Comparison of ENCODE assay signal across 8 cellular contexts in the genomic region with DNA sequence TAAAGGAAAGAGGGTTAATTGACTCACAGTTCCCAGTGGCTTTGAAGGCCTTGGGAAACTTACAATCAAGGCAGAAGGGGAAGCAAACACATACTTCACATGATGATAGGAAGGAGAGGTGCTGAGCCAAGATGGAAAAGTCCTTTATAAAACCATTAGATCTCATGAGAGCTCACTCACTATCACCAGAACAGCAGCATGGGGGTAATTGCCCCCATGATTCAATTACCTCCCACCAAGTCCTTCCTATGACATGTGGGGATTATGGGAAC.
"Had no signal": no experiment of that assay in that cellular context is flagged by ENCODE, and none has a peak within 500 bp of the region (broad histone marks: within the 10 kb centered on the region; RNA-seq: fewer than 3 reads in every experiment).

No MANE protein-coding gene starts in this region.

- H3K4me2 ChIP-seq: GM23338 had no signal

- H3K27ac Mint-ChIP-seq: GM23338, H9 had no signal

- FAIRE-seq: H1, H54, HTR-8/SVneo, K562 had no signal

- DNase-seq: H9, HCEC 1CT, IMR-90 had no signal

- H3K4me3 Mint-ChIP-seq: GM23338, H9 had no signal

- H3K4me3 ChIP-seq: GM23338, K562 had no signal

- H3K9me3 Mint-ChIP-seq: GM23338, H9 had no signal
